ENCODE assay signal across 22 cellular contexts in the genomic region with DNA sequence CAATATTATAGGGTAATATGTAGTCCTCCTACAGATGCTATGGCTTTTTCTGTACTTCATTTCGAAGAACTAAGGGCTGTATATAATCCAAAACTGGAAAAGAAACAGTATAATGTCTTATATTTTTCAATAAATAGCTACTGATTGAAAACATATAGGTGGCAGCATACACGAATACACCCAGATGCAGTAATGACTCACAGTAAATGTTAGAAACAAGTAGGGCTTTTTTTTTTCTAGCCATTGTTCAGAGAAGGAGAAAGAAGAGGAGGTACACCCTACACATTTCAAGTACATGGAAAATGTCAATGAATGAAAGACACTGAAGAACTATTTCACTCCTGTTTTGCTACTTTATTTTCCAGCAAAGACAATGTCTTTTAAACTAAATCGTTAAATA. TPM values are rescaled to one million over a fixed set of nuclear protein-coding genes. Genes with fewer than 3 reads are reported as not detected.
A peak's percentile ranks its signal among the peaks of the same experiment; 100 is the strongest.
DNase-seq lines count a peak whose midpoint lies in the region; ATAC-seq and TF ChIP-seq lines count a peak whose summit lies in the region.
"Had no signal": no experiment of that assay in that cellular context is flagged by ENCODE, and none has a peak within 500 bp of the region (broad histone marks: within the 10 kb centered on the region; RNA-seq: fewer than 3 reads in every experiment).

No MANE protein-coding gene starts in this region.

- intact Hi-C loops in activated naive CD4-positive, alpha-beta T cell treated with anti-CD3 and anti-CD28 coated beads for 36 hours (cut with micrococcal nuclease), result loop anchor here (1.0 to 10.0 kb wide), 7 partner anchors 247 to 1149 kb away; a partner anchor contains a TSS

- CTCF ChIA-PET in activated naive CD4-positive, alpha-beta T cell treated with anti-CD3 and anti-CD28 coated beads for 36 hours (lab: Charles Lee), result interaction anchor here (0.6 to 1.6 kb wide), 7 partner anchors 9 to 1033 kb away, joined by 3 to 7 read pairs (median 4); no protein-coding TSS in a partner anchor

- no peak overlapping the region for H3K4me3 Mint-ChIP-seq in activated naive CD4-positive, alpha-beta T cell treated with anti-CD3 and anti-CD28 coated beads for 36 hours
- H3K4me3 Mint-ChIP-seq: activated CD4-positive, alpha-beta T cell treated with anti-CD3 and anti-CD28 coated beads, Interleukin-2, amount 10 ng/mL, durations not matched to agents 7 days and 5 days had no signal

- no peaks in the 10 kb centered on the region for H3K9me3 Mint-ChIP-seq in activated naive CD4-positive, alpha-beta T cell treated with anti-CD3 and anti-CD28 coated beads, Interleukin-2, amount 50 U/mL, for 72 hours
- no peaks in the 10 kb centered on the region for H3K9me3 Mint-ChIP-seq in activated naive CD4-positive, alpha-beta T cell treated with anti-CD3 and anti-CD28 coated beads for 36 hours
- H3K9me3 Mint-ChIP-seq: activated CD4-positive, alpha-beta T cell treated with anti-CD3 and anti-CD28 coated beads, Interleukin-2, amount 10 ng/mL, durations not matched to agents 7 days and 5 days had no signal

- peak overlapping the region; percentile 68 to 87 for H3K27ac Mint-ChIP-seq in activated naive CD4-positive, alpha-beta T cell treated with anti-CD3 and anti-CD28 coated beads, Interleukin-2, amount 50 U/mL, for 72 hours
- no peak overlapping the region for H3K27ac Mint-ChIP-seq in activated naive CD4-positive, alpha-beta T cell treated with anti-CD3 and anti-CD28 coated beads for 36 hours
- H3K27ac Mint-ChIP-seq: activated CD4-positive, alpha-beta T cell treated with anti-CD3 and anti-CD28 coated beads, Interleukin-2, amount 10 ng/mL, durations not matched to agents 7 days and 5 days had no signal

- H3K36me3 ChIP-seq in RWPE2 (ENCODE audit: low read depth), result no peaks in the 10 kb centered on the region
- H3K36me3 ChIP-seq: esophagus muscularis mucosa had no signal

- H3K4me3 ChIP-seq in RWPE2 (ENCODE audit: severe bottlenecking) (no peak overlapping the region), choroid plexus epithelial cell (ENCODE audit: low read depth, low read length) (no peak overlapping the region)
- H3K4me3 ChIP-seq: esophagus muscularis mucosa, psoas muscle had no signal

- peak in 1 of 2 donors; percentile 51 for ATAC-seq in activated naive CD4-positive, alpha-beta T cell treated with anti-CD3 and anti-CD28 coated beads, Interleukin-2, amount 50 U/mL, for 72 hours
- 0 out of 3 replicates have a peak, but pooled peaks have one; percentile 29 for ATAC-seq in RWPE2 (ENCODE audit: low read depth)
- peak; percentile 68 for ATAC-seq in stimulated activated naive CD8-positive, alpha-beta T cell treated with anti-CD3 and anti-CD28 coated beads, Interleukin-15, Interleukin-2, amounts not matched to agents 100 U/mL and 50 U/mL, for 24 hours
- ATAC-seq: psoas muscle had no signal

- TF ChIP-seq CTCF in RWPE2 (IDR thresholded peaks at IDR 0.05; ENCODE audit: poor library complexity, severe bottlenecking) (peak; percentile 27), choroid plexus epithelial cell (conservative IDR thresholded peaks at IDR 0.05; ENCODE audit: low read depth, low read length) (no peak)

- no peak overlapping the region for H3K27ac ChIP-seq in RWPE2 (ENCODE audit: poor library complexity, severe bottlenecking)
- H3K27ac ChIP-seq: esophagus muscularis mucosa, psoas muscle had no signal

- peaks cover 4% of the 10 kb centered on the region for H3K27me3 ChIP-seq in RWPE2 (ENCODE audit: insufficient read depth, poor library complexity, severe bottlenecking)
- H3K27me3 ChIP-seq: esophagus muscularis mucosa had no signal

- peaks cover 2% of the 10 kb centered on the region for H3K27me3 Mint-ChIP-seq in activated naive CD4-positive, alpha-beta T cell treated with anti-CD3 and anti-CD28 coated beads for 36 hours (ENCODE audit: low read depth)

- H3K4me1 Mint-ChIP-seq in activated naive CD4-positive, alpha-beta T cell treated with anti-CD3 and anti-CD28 coated beads for 36 hours (ENCODE audit: low read depth), result peaks cover 20% of the 10 kb centered on the region

- no peaks in the 10 kb centered on the region for H3K4me1 ChIP-seq in RWPE2 (ENCODE audit: insufficient read depth, poor library complexity, severe bottlenecking)
- H3K4me1 ChIP-seq: esophagus muscularis mucosa, psoas muscle had no signal

- no peaks in the 10 kb centered on the region for H3K36me3 Mint-ChIP-seq in activated naive CD4-positive, alpha-beta T cell treated with anti-CD3 and anti-CD28 coated beads, Interleukin-2, amount 50 U/mL, for 72 hours
- no peaks in the 10 kb centered on the region for H3K36me3 Mint-ChIP-seq in activated naive CD4-positive, alpha-beta T cell treated with anti-CD3 and anti-CD28 coated beads for 36 hours (ENCODE audit: low read depth)

- H3K9me3 ChIP-seq in RWPE2 (ENCODE audit: severe bottlenecking), result no peaks in the 10 kb centered on the region
- H3K9me3 ChIP-seq: esophagus muscularis mucosa, psoas muscle had no signal

- DNase-seq in activated naive CD4-positive, alpha-beta T cell treated with anti-CD3 and anti-CD28 coated beads, Interleukin-2, amount 50 U/mL, for 72 hours (ENCODE audit: low spot score in 2 of 2), result no peak
- no peak for DNase-seq in activated naive CD4-positive, alpha-beta T cell treated with anti-CD3 and anti-CD28 coated beads for 36 hours
- DNase-seq in RWPE2 (ENCODE audit: low spot score), result no peak
- peak; percentile 23 for DNase-seq in choroid plexus epithelial cell (ENCODE audit: low read depth)
- DNase-seq in stimulated activated naive CD8-positive, alpha-beta T cell treated with anti-CD3 and anti-CD28 coated beads, Interleukin-15, Interleukin-2, amounts not matched to agents 100 U/mL and 50 U/mL, for 24 hours, result no peak
- DNase-seq in OCI-M1 (lab: John Stamatoyannopoulos, UW), result no peak
- no peak for DNase-seq in NCI-H69 (lab: John Stamatoyannopoulos, UW)
- no peak for DNase-seq in UCSD-AML1 (lab: John Stamatoyannopoulos, UW; ENCODE audit: unreplicated experiment)
- DNase-seq: activated CD4-positive, alpha-beta T cell treated with anti-CD3 and anti-CD28 coated beads, Interleukin-2, amount 10 ng/mL, durations not matched to agents 7 days and 5 days; activated CD8-positive, alpha-beta memory T cell treated with anti-CD3 and anti-CD28 coated beads, Interleukin-2, amount 50 U/mL, for 48 hours; activated naive CD4-positive, alpha-beta T cell treated with Interleukin-2 at 50 U/mL for 16 hours; C1 segment of cervical spinal cord; effector memory CD4-positive, alpha-beta T cell; glutamatergic neuron; mesenchymal stem cell; NCI-H146; NCI-H748 treated with DMSO at 0.1 percent for 48 hours; psoas muscle; T-helper 1 cell had no signal

RNA-seq across cellular contexts. Expression of a gene that starts 9.4 kb away (rescaled TPM):
- not detected for total RNA-seq in activated naive CD4-positive, alpha-beta T cell treated with anti-CD3 and anti-CD28 coated beads, Interleukin-2, amount 50 U/mL, for 72 hours
- total RNA-seq in activated naive CD4-positive, alpha-beta T cell treated with anti-CD3 and anti-CD28 coated beads for 36 hours, result not detected
- total RNA-seq: activated CD4-positive, alpha-beta T cell treated with anti-CD3 and anti-CD28 coated beads, Interleukin-2, amount 10 ng/mL, durations not matched to agents 7 days and 5 days; esophagus muscularis mucosa; myocyte; psoas muscle; skeletal muscle tissue had no signal
